In genomic region chr18:51066273-51066672, GRCh38 we compare ENCODE assay signal across 29 cellular contexts. TPM values are rescaled to one million over a fixed set of nuclear protein-coding genes. Genes with fewer than 3 reads are reported as not detected.
A peak's percentile ranks its signal among the peaks of the same experiment; 100 is the strongest.
DNase-seq lines count a peak whose midpoint lies in the region; TF ChIP-seq lines count a peak whose summit lies in the region.
"Had no signal": no experiment of that assay in that cellular context is flagged by ENCODE, and none has a peak within 500 bp of the region (broad histone marks: within the 10 kb centered on the region; RNA-seq: fewer than 3 reads in every experiment).

No MANE protein-coding gene starts in this region.

- H3K27ac ChIP-seq in breast epithelium = no peak overlapping the region
- H3K27ac ChIP-seq: A549, BLaER1, brain microvascular endothelial cell, WERI-Rb-1 had no signal

- no peaks in the 10 kb centered on the region for H3K4me1 ChIP-seq in breast epithelium
- H3K4me1 ChIP-seq: BLaER1, Caco-2 had no signal

- peak; percentile 61 for DNase-seq in AG10803 (ENCODE audit: low read depth)
- DNase-seq in HFFc6 = peak; percentile 31
- DNase-seq in cardiac fibroblast (ENCODE audit: low read depth in 2 of 2) = peak; percentile 57 to 59
- DNase-seq in glomerular visceral epithelial cell (ENCODE audit: extremely low spot score) = peak; percentile 41
- DNase-seq in breast epithelium (ENCODE audit: low spot score in 2 of 2) = no peak
- no peak for DNase-seq in activated CD8-positive, alpha-beta memory T cell treated with anti-CD3 and anti-CD28 coated beads for 24 hours
- no peak for DNase-seq in dedifferentiated amniotic fluid mesenchymal stem cell (ENCODE audit: extremely low spot score)
- no peak for DNase-seq in A172 (ENCODE audit: low spot score)
- DNase-seq: activated CD4-positive, alpha-beta T cell treated with anti-CD3 and anti-CD28 coated beads, Interleukin-2, amount 10 ng/mL, durations not matched to agents 7 days and 5 days; activated naive CD8-positive, alpha-beta T cell treated with anti-CD3 and anti-CD28 coated beads, Interleukin-2, amount 10 ng/mL, durations not matched to agents 7 days and 5 days; brain microvascular endothelial cell; Caco-2; DND-41; glutamatergic neuron; H7; left colon; mesendoderm; MG63; NCI-H1417 treated with DMSO at 0.1 percent for 48 hours; NCI-H510A; occipital lobe; stimulated activated CD4-positive, alpha-beta T cell treated with anti-CD3 and anti-CD28 coated beads, Interleukin-4, amount 100 ng/mL, for 4 hours; stimulated activated naive CD8-positive, alpha-beta T cell treated with anti-CD3 and anti-CD28 coated beads, Interleukin-15, Interleukin-2, amounts not matched to agents 100 U/mL and 50 U/mL, for 24 hours; WERI-Rb-1 had no signal

- H3K36me3 ChIP-seq in breast epithelium = peaks cover 1% of the 10 kb centered on the region

- H3K4me3 ChIP-seq in AG10803 (ENCODE audit: low read length) (no peak overlapping the region), cardiac fibroblast (replicated peaks in 1 of 2; ENCODE audit: low read depth in 2 of 2, low read length in 2 of 2) (no peak overlapping the region), breast epithelium (no peak overlapping the region)
- H3K4me3 ChIP-seq: A549, BLaER1, MG63 had no signal

- H3K27ac Mint-ChIP-seq in HFFc6 = no peak overlapping the region
- H3K27ac Mint-ChIP-seq: activated CD4-positive, alpha-beta T cell treated with anti-CD3 and anti-CD28 coated beads, Interleukin-2, amount 10 ng/mL, durations not matched to agents 7 days and 5 days; activated naive CD8-positive, alpha-beta T cell treated with anti-CD3 and anti-CD28 coated beads, Interleukin-2, amount 10 ng/mL, durations not matched to agents 7 days and 5 days; activated T-helper 2 cell treated with anti-CD3 and anti-CD28 coated beads, Interferon-gamma antibody, Interleukin-2, Interleukin-4, amounts not matched to agents 10 μg/mL and 5 μg/mL and 100 μg/mL, durations not matched to agents 14 hours and 24 hours and 36 hours; dendritic cell treated with granulocyte-macrophage colony-stimulating factor and Interleukin-4, amounts not matched to agents 40 ng/mL and 50 ng/mL, for 4 days; IgD-negative memory B cell had no signal

- H3K9me3 Mint-ChIP-seq in HFFc6 = no peaks in the 10 kb centered on the region
- H3K9me3 Mint-ChIP-seq: activated CD4-positive, alpha-beta T cell treated with anti-CD3 and anti-CD28 coated beads, Interleukin-2, amount 10 ng/mL, durations not matched to agents 7 days and 5 days; activated naive CD8-positive, alpha-beta T cell treated with anti-CD3 and anti-CD28 coated beads, Interleukin-2, amount 10 ng/mL, durations not matched to agents 7 days and 5 days; activated T-helper 2 cell treated with anti-CD3 and anti-CD28 coated beads, Interferon-gamma antibody, Interleukin-2, Interleukin-4, amounts not matched to agents 10 μg/mL and 5 μg/mL and 100 μg/mL, durations not matched to agents 14 hours and 24 hours and 36 hours; dendritic cell treated with granulocyte-macrophage colony-stimulating factor and Interleukin-4, amounts not matched to agents 40 ng/mL and 50 ng/mL, for 4 days; IgD-negative memory B cell had no signal

- intact Hi-C loops in breast epithelium (cut with DNase I; ENCODE audit: low total_unique reads) = no loop called here

- H3K4me3 Mint-ChIP-seq in HFFc6 = no peak overlapping the region
- H3K4me3 Mint-ChIP-seq: activated CD4-positive, alpha-beta T cell treated with anti-CD3 and anti-CD28 coated beads, Interleukin-2, amount 10 ng/mL, durations not matched to agents 7 days and 5 days; activated naive CD8-positive, alpha-beta T cell treated with anti-CD3 and anti-CD28 coated beads, Interleukin-2, amount 10 ng/mL, durations not matched to agents 7 days and 5 days; dendritic cell treated with granulocyte-macrophage colony-stimulating factor and Interleukin-4, amounts not matched to agents 40 ng/mL and 50 ng/mL, for 4 days; IgD-negative memory B cell had no signal

- peaks cover 52% of the 10 kb centered on the region for H3K4me1 Mint-ChIP-seq in HFFc6 (ENCODE audit: low read depth)

- no peak for TF ChIP-seq POLR2A in breast epithelium (IDR thresholded peaks at IDR 0.05)

- no peaks in the 10 kb centered on the region for H3K9me3 ChIP-seq in breast epithelium
- H3K9me3 ChIP-seq: A549, BLaER1, Caco-2, MG63 had no signal

- TF ChIP-seq CTCF in AG10803 (conservative IDR thresholded peaks at IDR 0.05; ENCODE audit: low read length) (no peak), HFFc6 (IDR thresholded peaks at IDR 0.05) (no peak), cardiac fibroblast (IDR thresholded peaks at IDR 0.05; ENCODE audit: low read depth, low read length) (no peak), breast epithelium (IDR thresholded peaks at IDR 0.05) (no peak)

- peaks cover 29% of the 10 kb centered on the region for H3K36me3 Mint-ChIP-seq in HFFc6 (ENCODE audit: low read depth)

- no peaks in the 10 kb centered on the region for H3K27me3 Mint-ChIP-seq in HFFc6 (ENCODE audit: insufficient read depth)
- H3K27me3 Mint-ChIP-seq: activated CD4-positive, alpha-beta T cell treated with anti-CD3 and anti-CD28 coated beads, Interleukin-2, amount 10 ng/mL, durations not matched to agents 7 days and 5 days; activated naive CD8-positive, alpha-beta T cell treated with anti-CD3 and anti-CD28 coated beads, Interleukin-2, amount 10 ng/mL, durations not matched to agents 7 days and 5 days; dendritic cell treated with granulocyte-macrophage colony-stimulating factor and Interleukin-4, amounts not matched to agents 40 ng/mL and 50 ng/mL, for 4 days; IgD-negative memory B cell had no signal

- H3K27me3 ChIP-seq in breast epithelium = no peaks in the 10 kb centered on the region
- H3K27me3 ChIP-seq: BLaER1, brain microvascular endothelial cell, MG63 had no signal

RNA-seq across cellular contexts. Expression of gene SMAD4, which starts 36.3 kb away (rescaled TPM):
- 10 to 100 TPM; 77.2 to 97.9 (median 84.0) TPM for total RNA-seq in HFFc6 (2021; fragmentation: NEBNext Ultra II Directional; extraction: Animal tissue kit (Norgen Biotek cat#: 25700))
- 100 to 1,000 TPM in 2 of 3 donors, 10 to 100 TPM in 1; 96.2 to 155 (median 102) TPM for total RNA-seq in breast epithelium
- total RNA-seq in A172 (2014; rRNA removed; shearing (Covaris generic)) = 71.9 and 92.8 TPM in 2 replicates

Comparison
In these comparisons a context has a peak if more than half of its experiments do, and no peak if none do; other contexts are left out.
1. DNase-seq: peak in AG10803 (single experiment), HFFc6 (single experiment), cardiac fibroblast (2 of 2) and glomerular visceral epithelial cell (single experiment); none in breast epithelium (0 of 2), activated CD8-positive, alpha-beta memory T cell treated with anti-CD3 and anti-CD28 coated beads for 24 hours (single experiment), dedifferentiated amniotic fluid mesenchymal stem cell (single experiment) and A172 (single experiment).